Comparison of ENCODE assay signal across 23 cellular contexts in the genomic region with DNA sequence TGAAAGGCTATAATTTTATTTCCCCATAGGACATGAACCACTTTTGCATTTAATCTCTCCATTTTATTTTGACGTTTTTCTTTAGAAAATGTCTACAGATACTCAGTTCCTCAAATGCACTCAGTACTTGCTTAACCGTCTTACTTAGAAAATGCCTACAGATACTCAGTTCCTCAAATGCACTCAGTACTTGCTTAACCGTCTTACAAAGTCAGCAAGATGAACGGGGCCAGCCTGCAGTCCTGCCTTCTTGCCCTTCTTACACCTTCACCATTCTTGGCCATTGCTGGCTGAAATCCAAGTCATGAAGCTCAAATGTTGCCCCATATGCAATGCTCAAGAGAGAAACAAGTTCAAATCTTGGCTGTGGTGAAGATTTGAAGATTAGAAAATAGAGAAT. TPM values are rescaled to one million over a fixed set of nuclear protein-coding genes. Genes with fewer than 3 reads are reported as not detected.
DNase-seq lines count a peak whose midpoint lies in the region; ATAC-seq lines count a peak whose summit lies in the region.
"Had no signal": no experiment of that assay in that cellular context is flagged by ENCODE, and none has a peak within 500 bp of the region (broad histone marks: within the 10 kb centered on the region; RNA-seq: fewer than 3 reads in every experiment).

No MANE protein-coding gene starts in this region.

- H3K9me3 ChIP-seq in right cardiac atrium (ENCODE audit: control insufficient read depth, low read length), result no peaks in the 10 kb centered on the region
- H3K9me3 ChIP-seq: adrenal gland, thyroid gland had no signal

- intact Hi-C loops in right cardiac atrium (cut with DNase I), result no loop called here
- intact Hi-C loops in Right ventricle myocardium inferior (cut with DNase I), result no loop called here

- H3K27ac ChIP-seq in right cardiac atrium (ENCODE audit: low read length), result no peak overlapping the region
- H3K27ac ChIP-seq: adrenal gland, SK-N-MC, thyroid gland had no signal

- ATAC-seq in right cardiac atrium (peak; percentile 38 to 49), Right ventricle myocardium inferior (no peak), HG03565 (IDR thresholded peaks at IDR 0.05; ENCODE audit: unreplicated experiment) (peak; percentile 79), GM21360 (IDR thresholded peaks at IDR 0.05; ENCODE audit: unreplicated experiment) (no peak)
- no peak for ATAC-seq in stimulated activated naive CD8-positive, alpha-beta T cell treated with anti-CD3 and anti-CD28 coated beads, Interleukin-15, Interleukin-2, amounts not matched to agents 100 U/mL and 50 U/mL, for 24 hours
- ATAC-seq: activated CD8-positive, alpha-beta T cell treated with anti-CD3 and anti-CD28 coated beads, Interleukin-2, amount 10 ng/mL, durations not matched to agents 7 days and 5 days; activated T-helper 17 cell treated with anti-CD3 and anti-CD28 coated beads, Interleukin-2, amount 50 U/mL, for 72 hours; effector memory CD8-positive, alpha-beta T cell; left colon had no signal

- H3K4me3 ChIP-seq in right cardiac atrium (ENCODE audit: low read length), result no peak overlapping the region
- H3K4me3 ChIP-seq: adrenal gland, SK-N-MC, thyroid gland had no signal

- DNase-seq in right cardiac atrium (no peak), Right ventricle myocardium inferior (ENCODE audit: missing footprints) (no peak), SKM-1 (lab: John Stamatoyannopoulos, UW; ENCODE audit: unreplicated experiment) (peak; percentile 94), activated gamma-delta T cell (lab: John Stamatoyannopoulos, UW) (no peak)
- DNase-seq in stimulated activated CD4-positive, alpha-beta T cell treated with anti-CD3 and anti-CD28 coated beads, Interleukin-2, amount 100 ng/mL, for 48 hours, result no peak
- no peak for DNase-seq in stimulated activated naive CD8-positive, alpha-beta T cell treated with anti-CD3 and anti-CD28 coated beads, Interleukin-15, Interleukin-2, amounts not matched to agents 100 U/mL and 50 U/mL, for 24 hours
- DNase-seq: activated CD8-positive, alpha-beta T cell treated with anti-CD3 and anti-CD28 coated beads, Interleukin-2, amount 10 ng/mL, durations not matched to agents 7 days and 5 days; CD4-positive, alpha-beta memory T cell; central memory CD4-positive, alpha-beta T cell; DND-41; effector memory CD8-positive, alpha-beta T cell; GOT3; KG1; left colon; NCI-H1436; NCI-H226; stimulated activated CD4-positive, alpha-beta T cell treated with anti-CD3 and anti-CD28 coated beads, Interleukin-4, amount 100 ng/mL, for 4 hours; thyroid gland had no signal

- H3K4me1 ChIP-seq in right cardiac atrium (ENCODE audit: control insufficient read depth, insufficient read depth, low read length), result peaks cover 5% of the 10 kb centered on the region

- H3K27me3 ChIP-seq in right cardiac atrium (ENCODE audit: control insufficient read depth, insufficient read depth), result no peaks in the 10 kb centered on the region
- H3K27me3 ChIP-seq: adrenal gland, thyroid gland had no signal

- WGBS in right cardiac atrium, result 81% methylated on average over 4 of the region's 4 CpGs

RNA-seq across cellular contexts. Expression of a gene that starts 34.1 kb away (rescaled TPM):
- 1 to 10 TPM; 1.4 to 2.3 (median 1.7) TPM for total RNA-seq in right cardiac atrium
- polyA plus RNA-seq in right cardiac atrium, result 0.43 TPM
- 0.62 TPM for total RNA-seq in Right ventricle myocardium inferior

Comparison
In these comparisons a context has a peak if more than half of its experiments do, and no peak if none do; other contexts are left out.
1. ATAC-seq: peak in right cardiac atrium (2 of 2) and HG03565 (single experiment); none in Right ventricle myocardium inferior (single experiment), stimulated activated naive CD8-positive, alpha-beta T cell treated with anti-CD3 and anti-CD28 coated beads, Interleukin-15, Interleukin-2, amounts not matched to agents 100 U/mL and 50 U/mL, for 24 hours (single experiment) and GM21360 (single experiment).